In the genomic region with DNA sequence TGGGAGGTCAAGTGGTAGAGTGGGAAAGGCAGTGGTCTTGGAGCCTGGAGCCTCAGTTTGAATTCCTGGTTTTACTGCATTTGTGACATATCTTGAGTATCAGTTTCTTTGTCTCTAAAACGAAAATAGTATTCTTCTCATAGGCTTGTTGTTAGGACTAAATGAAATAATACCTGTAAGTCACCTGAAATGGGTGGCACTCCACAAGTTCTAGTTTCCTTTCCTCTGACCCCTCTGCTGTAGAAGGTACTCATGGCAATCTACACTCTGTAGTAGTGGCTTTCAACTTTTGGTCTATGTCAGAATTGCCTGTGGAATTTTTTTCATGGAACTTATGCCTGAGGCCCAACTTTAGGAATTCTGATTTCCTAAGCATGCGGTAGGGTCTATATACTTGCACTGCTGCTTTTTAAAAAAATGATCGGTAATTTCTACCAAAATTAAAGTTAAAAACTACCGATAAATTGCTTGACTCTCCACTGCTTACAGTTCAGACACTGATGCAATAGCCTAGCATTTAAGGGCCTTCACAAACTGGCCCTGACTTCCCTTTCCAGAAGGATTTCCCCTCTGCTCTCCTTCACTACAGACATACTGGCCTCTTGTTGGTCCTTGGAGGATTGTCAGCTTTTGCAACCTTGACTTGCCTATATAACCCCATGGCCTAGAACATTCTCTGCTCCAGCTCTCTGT, we compare ENCODE assay signal across 10 cellular contexts. TPM values are rescaled to one million over a fixed set of nuclear protein-coding genes. Genes with fewer than 3 reads are reported as not detected.
DNase-seq lines count a peak whose midpoint lies in the region; ATAC-seq and TF ChIP-seq lines count a peak whose summit lies in the region.
"Had no signal": no experiment of that assay in that cellular context is flagged by ENCODE, and none has a peak within 500 bp of the region (broad histone marks: within the 10 kb centered on the region; RNA-seq: fewer than 3 reads in every experiment).

No MANE protein-coding gene starts in this region.

- no peaks in the 10 kb centered on the region for H3K27me3 ChIP-seq in BLaER1 treated with 17β-estradiol and CSF1 and Interleukin-3, amounts not matched to agents 10 nM and 100 nM

- H3K36me3 Mint-ChIP-seq in activated T-cell treated with anti-CD3 and anti-CD28 coated beads, Interleukin-2, amount 50 U/mL, for 4 hours (ENCODE audit: insufficient read depth) = no peaks in the 10 kb centered on the region

- H4K20me1 ChIP-seq in BLaER1 treated with 17β-estradiol and CSF1 and Interleukin-3, amounts not matched to agents 10 nM and 100 nM = no peaks in the 10 kb centered on the region

- peaks cover 36% of the 10 kb centered on the region for H3K4me1 Mint-ChIP-seq in activated T-cell treated with anti-CD3 and anti-CD28 coated beads, Interleukin-2, amount 50 U/mL, for 4 hours (ENCODE audit: low read depth)

- H3K27me3 Mint-ChIP-seq in activated T-cell treated with anti-CD3 and anti-CD28 coated beads, Interleukin-2, amount 50 U/mL, for 4 hours (ENCODE audit: low read depth) = peaks cover 2% of the 10 kb centered on the region

- H3K4me2 ChIP-seq in BLaER1 treated with 17β-estradiol and CSF1 and Interleukin-3, amounts not matched to agents 10 nM and 100 nM = peak overlapping the region; percentile 73 to 89 (median 82)

- 0 out of 22 replicates have a peak, but pooled peaks cover 0 to 3% (median 0%) of the 10 kb centered on the region in 11 experiments for H3K36me3 ChIP-seq in BLaER1 treated with 17β-estradiol and CSF1 and Interleukin-3, amounts not matched to agents 10 nM and 100 nM

- intact Hi-C loops in left colon (cut with DNase I, micrococcal nuclease) = no loop called here

- no peak overlapping the region for H3K4me3 Mint-ChIP-seq in activated T-cell treated with anti-CD3 and anti-CD28 coated beads, Interleukin-2, amount 50 U/mL, for 4 hours

- peak overlapping the region in 8 of 10 experiments; percentile 5 to 34 (median 12); a peak in 7 of 20 replicates for H3K4me3 ChIP-seq in BLaER1 treated with 17β-estradiol and CSF1 and Interleukin-3, amounts not matched to agents 10 nM and 100 nM

- peak overlapping the region in 10 of 11 experiments; percentile 2 to 80 (median 67); a peak in 19 of 22 replicates for H3K27ac ChIP-seq in BLaER1 treated with 17β-estradiol and CSF1 and Interleukin-3, amounts not matched to agents 10 nM and 100 nM

- peak; percentile 76 for DNase-seq in NOMO-1 treated with DMSO at 0.1 percent for 48 hours (lab: John Stamatoyannopoulos, UW; ENCODE audit: unreplicated experiment)
- DNase-seq in left colon = no peak
- DNase-seq in activated gamma-delta T cell (lab: John Stamatoyannopoulos, UW) = no peak
- DNase-seq in activated T-cell treated with anti-CD3 and anti-CD28 coated beads, Interleukin-2, amount 50 U/mL, for 4 hours = no peak
- DNase-seq: NCI-H1417 treated with DMSO at 0.1 percent for 48 hours had no signal

- peaks cover 23 to 60% (median 39%) of the 10 kb centered on the region in 10 experiments for H3K4me1 ChIP-seq in BLaER1 treated with 17β-estradiol and CSF1 and Interleukin-3, amounts not matched to agents 10 nM and 100 nM

- H3K9ac ChIP-seq in BLaER1 treated with 17β-estradiol and CSF1 and Interleukin-3, amounts not matched to agents 10 nM and 100 nM = peak overlapping the region in 9 of 11 experiments; percentile 13 to 72 (median 44); a peak in 18 of 22 replicates

- peaks cover under 1 to 37% (median 24%) of the 10 kb centered on the region in 11 experiments; a peak in 19 of 22 replicates for H3K9me3 ChIP-seq in BLaER1 treated with 17β-estradiol and CSF1 and Interleukin-3, amounts not matched to agents 10 nM and 100 nM (replicated peaks in 1 of 11)

- peaks cover 9% of the 10 kb centered on the region for H3K9me3 Mint-ChIP-seq in activated T-cell treated with anti-CD3 and anti-CD28 coated beads, Interleukin-2, amount 50 U/mL, for 4 hours

- ATAC-seq in GM19397 (IDR thresholded peaks at IDR 0.05; ENCODE audit: unreplicated experiment) (peak; percentile 24), HG03045 (IDR thresholded peaks at IDR 0.05; ENCODE audit: unreplicated experiment) (peak; percentile 39), left colon (no peak), SK-N-SH treated with all-trans-retinoic acid at 6 μM for 48 hours (no peak)
- no peak for ATAC-seq in activated T-cell treated with anti-CD3 and anti-CD28 coated beads, Interleukin-2, amount 50 U/mL, for 4 hours

TF ChIP-seq in SK-N-SH treated with all-trans-retinoic acid at 6 μM for 48 hours, 23 proteins besides CTCF, POLR2A, EP300 and RAD21 (continues in another document):
- no peak for TF ChIP-seq CSDC2 (CRISPR knock-in tag; IDR thresholded peaks at IDR 0.05)
- TF ChIP-seq BACH2 (CRISPR knock-in tag; IDR thresholded peaks at IDR 0.05; ENCODE audit: borderline replicate concordance) = no peak
- no peak for TF ChIP-seq ESRRG (CRISPR knock-in tag; IDR thresholded peaks at IDR 0.05)
- TF ChIP-seq, protein P1, sequence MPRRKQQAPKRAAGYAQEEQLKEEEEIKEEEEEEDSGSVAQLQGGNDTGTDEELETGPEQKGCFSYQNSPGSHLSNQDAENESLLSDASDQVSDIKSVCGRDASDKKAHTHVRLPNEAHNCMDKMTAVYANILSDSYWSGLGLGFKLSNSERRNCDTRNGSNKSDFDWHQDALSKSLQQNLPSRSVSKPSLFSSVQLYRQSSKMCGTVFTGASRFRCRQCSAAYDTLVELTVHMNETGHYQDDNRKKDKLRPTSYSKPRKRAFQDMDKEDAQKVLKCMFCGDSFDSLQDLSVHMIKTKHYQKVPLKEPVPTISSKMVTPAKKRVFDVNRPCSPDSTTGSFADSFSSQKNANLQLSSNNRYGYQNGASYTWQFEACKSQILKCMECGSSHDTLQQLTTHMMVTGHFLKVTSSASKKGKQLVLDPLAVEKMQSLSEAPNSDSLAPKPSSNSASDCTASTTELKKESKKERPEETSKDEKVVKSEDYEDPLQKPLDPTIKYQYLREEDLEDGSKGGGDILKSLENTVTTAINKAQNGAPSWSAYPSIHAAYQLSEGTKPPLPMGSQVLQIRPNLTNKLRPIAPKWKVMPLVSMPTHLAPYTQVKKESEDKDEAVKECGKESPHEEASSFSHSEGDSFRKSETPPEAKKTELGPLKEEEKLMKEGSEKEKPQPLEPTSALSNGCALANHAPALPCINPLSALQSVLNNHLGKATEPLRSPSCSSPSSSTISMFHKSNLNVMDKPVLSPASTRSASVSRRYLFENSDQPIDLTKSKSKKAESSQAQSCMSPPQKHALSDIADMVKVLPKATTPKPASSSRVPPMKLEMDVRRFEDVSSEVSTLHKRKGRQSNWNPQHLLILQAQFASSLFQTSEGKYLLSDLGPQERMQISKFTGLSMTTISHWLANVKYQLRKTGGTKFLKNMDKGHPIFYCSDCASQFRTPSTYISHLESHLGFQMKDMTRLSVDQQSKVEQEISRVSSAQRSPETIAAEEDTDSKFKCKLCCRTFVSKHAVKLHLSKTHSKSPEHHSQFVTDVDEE (CRISPR knock-in tag; IDR thresholded peaks at IDR 0.05) = no peak
- TF ChIP-seq, protein P2, sequence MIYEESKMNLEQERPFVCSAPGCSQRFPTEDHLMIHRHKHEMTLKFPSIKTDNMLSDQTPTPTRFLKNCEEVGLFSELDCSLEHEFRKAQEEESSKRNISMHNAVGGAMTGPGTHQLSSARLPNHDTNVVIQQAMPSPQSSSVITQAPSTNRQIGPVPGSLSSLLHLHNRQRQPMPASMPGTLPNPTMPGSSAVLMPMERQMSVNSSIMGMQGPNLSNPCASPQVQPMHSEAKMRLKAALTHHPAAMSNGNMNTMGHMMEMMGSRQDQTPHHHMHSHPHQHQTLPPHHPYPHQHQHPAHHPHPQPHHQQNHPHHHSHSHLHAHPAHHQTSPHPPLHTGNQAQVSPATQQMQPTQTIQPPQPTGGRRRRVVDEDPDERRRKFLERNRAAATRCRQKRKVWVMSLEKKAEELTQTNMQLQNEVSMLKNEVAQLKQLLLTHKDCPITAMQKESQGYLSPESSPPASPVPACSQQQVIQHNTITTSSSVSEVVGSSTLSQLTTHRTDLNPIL (CRISPR knock-in tag; IDR thresholded peaks at IDR 0.05; ENCODE audit: low read depth) = no peak
- TF ChIP-seq, protein P3, sequence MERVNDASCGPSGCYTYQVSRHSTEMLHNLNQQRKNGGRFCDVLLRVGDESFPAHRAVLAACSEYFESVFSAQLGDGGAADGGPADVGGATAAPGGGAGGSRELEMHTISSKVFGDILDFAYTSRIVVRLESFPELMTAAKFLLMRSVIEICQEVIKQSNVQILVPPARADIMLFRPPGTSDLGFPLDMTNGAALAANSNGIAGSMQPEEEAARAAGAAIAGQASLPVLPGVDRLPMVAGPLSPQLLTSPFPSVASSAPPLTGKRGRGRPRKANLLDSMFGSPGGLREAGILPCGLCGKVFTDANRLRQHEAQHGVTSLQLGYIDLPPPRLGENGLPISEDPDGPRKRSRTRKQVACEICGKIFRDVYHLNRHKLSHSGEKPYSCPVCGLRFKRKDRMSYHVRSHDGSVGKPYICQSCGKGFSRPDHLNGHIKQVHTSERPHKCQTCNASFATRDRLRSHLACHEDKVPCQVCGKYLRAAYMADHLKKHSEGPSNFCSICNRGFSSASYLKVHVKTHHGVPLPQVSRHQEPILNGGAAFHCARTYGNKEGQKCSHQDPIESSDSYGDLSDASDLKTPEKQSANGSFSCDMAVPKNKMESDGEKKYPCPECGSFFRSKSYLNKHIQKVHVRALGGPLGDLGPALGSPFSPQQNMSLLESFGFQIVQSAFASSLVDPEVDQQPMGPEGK (CRISPR knock-in tag; IDR thresholded peaks at IDR 0.05; ENCODE audit: borderline replicate concordance) = no peak
- no peak for TF ChIP-seq GLIS3 (CRISPR knock-in tag; IDR thresholded peaks at IDR 0.05)
- no peak for TF ChIP-seq ZC3H10 (CRISPR knock-in tag; IDR thresholded peaks at IDR 0.05)
- TF ChIP-seq ZFP3 (CRISPR knock-in tag; IDR thresholded peaks at IDR 0.05) = no peak
- no peak for TF ChIP-seq ZNF8 (CRISPR knock-in tag; IDR thresholded peaks at IDR 0.05)
- TF ChIP-seq TOX (CRISPR knock-in tag; IDR thresholded peaks at IDR 0.05; ENCODE audit: borderline replicate concordance) = no peak
- TF ChIP-seq PPARA (CRISPR knock-in tag; IDR thresholded peaks at IDR 0.05; ENCODE audit: borderline replicate concordance) = no peak
- TF ChIP-seq OSR1 (CRISPR knock-in tag; IDR thresholded peaks at IDR 0.05) = no peak
- no peak for TF ChIP-seq ISL1 (CRISPR knock-in tag; IDR thresholded peaks at IDR 0.05)

RNA-seq across cellular contexts. Expression of a gene that starts 47.2 kb away (rescaled TPM):
- 1 to 10 TPM; 2.6 to 7.8 TPM for total RNA-seq in left colon
- 1 to 10 TPM; 2.6 to 7.8 (median 7.8) TPM for total RNA-seq in activated T-cell treated with anti-CD3 and anti-CD28 coated beads, Interleukin-2, amount 50 U/mL, for 4 hours
- total RNA-seq: myocyte had no signal

RNA-seq across cellular contexts. Expression of a gene that starts 54.8 kb away (rescaled TPM):
- total RNA-seq in left colon = 1 to 10 TPM; 1.5 to 2.1 TPM
- total RNA-seq in activated T-cell treated with anti-CD3 and anti-CD28 coated beads, Interleukin-2, amount 50 U/mL, for 4 hours = under 1 TPM; 0.43 to 0.87 (median 0.66) TPM

RNA-seq across cellular contexts. Expression of a gene that starts 55.1 kb away (rescaled TPM):
- total RNA-seq in left colon = 1 to 10 TPM; 1.3 to 3.4 TPM
- 1 to 10 TPM; 1.3 to 1.6 (median 1.3) TPM for total RNA-seq in activated T-cell treated with anti-CD3 and anti-CD28 coated beads, Interleukin-2, amount 50 U/mL, for 4 hours

Comparison
In these comparisons a context has a peak if more than half of its experiments do, and no peak if none do; other contexts are left out.
1. ATAC-seq: peak in GM19397 (single experiment) and HG03045 (single experiment); none in left colon (single experiment), SK-N-SH treated with all-trans-retinoic acid at 6 μM for 48 hours (single experiment) and activated T-cell treated with anti-CD3 and anti-CD28 coated beads, Interleukin-2, amount 50 U/mL, for 4 hours (0 of 2).